Comparison of ENCODE assay signal across 17 cellular contexts in genomic region chr19:37333457-37333856, GRCh38. TPM values are rescaled to one million over a fixed set of nuclear protein-coding genes. Genes with fewer than 3 reads are reported as not detected.
DNase-seq lines count a peak whose midpoint lies in the region; FAIRE-seq and TF ChIP-seq lines count a peak whose summit lies in the region.
"Had no signal": no experiment of that assay in that cellular context is flagged by ENCODE, and none has a peak within 500 bp of the region (broad histone marks: within the 10 kb centered on the region; RNA-seq: fewer than 3 reads in every experiment).

No MANE protein-coding gene starts in this region.

- no peaks in the 10 kb centered on the region for H3K9me1 ChIP-seq in endothelial cell of umbilical vein (replicated peaks; ENCODE audit: control insufficient read depth, extremely low read depth, insufficient read depth, low read length)

- H3K27me3 ChIP-seq in endothelial cell of umbilical vein (ENCODE audit: control insufficient read depth in 2 of 2, insufficient read depth in 2 of 2, low read length in 2 of 2) (no peaks in the 10 kb centered on the region), neural progenitor cell (no peaks in the 10 kb centered on the region), BE2C (no peaks in the 10 kb centered on the region), MM.1S (replicated peaks; ENCODE audit: insufficient read depth, low read length) (no peaks in the 10 kb centered on the region)
- H3K27me3 ChIP-seq: neutrophil, upper lobe of left lung had no signal

- H2AFZ ChIP-seq in endothelial cell of umbilical vein (ENCODE audit: low read depth, low read length), result no peak overlapping the region
- no peak overlapping the region for H2AFZ ChIP-seq in neural progenitor cell (replicated peaks)
- H2AFZ ChIP-seq in MM.1S (ENCODE audit: low read length), result no peak overlapping the region
- H2AFZ ChIP-seq: PC-9 had no signal

- no peak overlapping the region for H3K27ac Mint-ChIP-seq in neural progenitor cell

- peaks cover 11% of the 10 kb centered on the region for H3K27me3 Mint-ChIP-seq in neural progenitor cell (ENCODE audit: insufficient read depth, low read depth)

- H3K4me3 ChIP-seq in endothelial cell of umbilical vein (replicated peaks in 1 of 3; ENCODE audit: insufficient read depth in 1 of 3, low read depth in 1 of 3, low read length in 3 of 3) (no peak overlapping the region), neural progenitor cell (no peak overlapping the region), BE2C (ENCODE audit: low read depth, low read length) (no peak overlapping the region), MM.1S (ENCODE audit: low read length) (no peak overlapping the region)

- H3F3A ChIP-seq in neural progenitor cell (ENCODE audit: low read depth) (no peaks in the 10 kb centered on the region), MM.1S (ENCODE audit: insufficient read depth, low read length) (no peaks in the 10 kb centered on the region)

- no peak overlapping the region for H3K9ac ChIP-seq in endothelial cell of umbilical vein (replicated peaks; ENCODE audit: extremely low read depth, insufficient read depth, low read length)
- H3K9ac ChIP-seq in neural progenitor cell, result no peak overlapping the region
- no peak overlapping the region for H3K9ac ChIP-seq in MM.1S (ENCODE audit: low read length)

- POLR2A ChIA-PET in endothelial cell of umbilical vein (lab: Charles Lee), result no interaction called here

- H3K4me2 ChIP-seq in endothelial cell of umbilical vein (ENCODE audit: insufficient read depth, low read length) (peak overlapping the region; percentile 84), neural progenitor cell (no peak overlapping the region), MM.1S (ENCODE audit: low read depth, low read length) (no peak overlapping the region)

- H3K4me1 ChIP-seq in endothelial cell of umbilical vein (ENCODE audit: control insufficient read depth, extremely low read depth, insufficient read depth, low read length), result peaks cover 19% of the 10 kb centered on the region
- no peaks in the 10 kb centered on the region for H3K4me1 ChIP-seq in neural progenitor cell
- no peaks in the 10 kb centered on the region for H3K4me1 ChIP-seq in BE2C
- no peaks in the 10 kb centered on the region for H3K4me1 ChIP-seq in MM.1S (ENCODE audit: low read length)

- H3K4me3 Mint-ChIP-seq in neural progenitor cell, result peak overlapping the region; percentile 93

- H3K27ac ChIP-seq in endothelial cell of umbilical vein (ENCODE audit: insufficient read depth, low read depth, low read length) (no peak overlapping the region), neural progenitor cell (no peak overlapping the region), MM.1S (ENCODE audit: low read length) (no peak overlapping the region)
- H3K27ac ChIP-seq: neutrophil, PC-9 had no signal

- intact Hi-C loops in endothelial cell of umbilical vein (cut with micrococcal nuclease), result loop anchor here (5.0 to 10.0 kb wide), 2 partner anchors 119 to 416 kb away; partner anchors contain the start of genes ZNF383, ZNF568, ZNF585B and ZNF829

- no peaks in the 10 kb centered on the region for H4K20me1 ChIP-seq in endothelial cell of umbilical vein (replicated peaks; ENCODE audit: control insufficient read depth, extremely low read depth, insufficient read depth, low read length)
- no peaks in the 10 kb centered on the region for H4K20me1 ChIP-seq in neural progenitor cell (ENCODE audit: low read depth)
- H4K20me1 ChIP-seq in MM.1S (ENCODE audit: insufficient read depth, low read length), result no peaks in the 10 kb centered on the region

- H3K36me3 ChIP-seq in endothelial cell of umbilical vein (ENCODE audit: control insufficient read depth in 2 of 2, extremely low read depth in 1 of 2, insufficient read depth in 2 of 2, low read length in 2 of 2), result peaks cover 0 to 10% of the 10 kb centered on the region in 2 experiments
- H3K36me3 ChIP-seq in neural progenitor cell, result no peaks in the 10 kb centered on the region
- H3K36me3 ChIP-seq in BE2C, result peaks cover 12% of the 10 kb centered on the region
- no peaks in the 10 kb centered on the region for H3K36me3 ChIP-seq in MM.1S (replicated peaks; ENCODE audit: insufficient read depth, low read length)

- no peaks in the 10 kb centered on the region for H3K9me2 ChIP-seq in MM.1S (replicated peaks; ENCODE audit: insufficient read depth, low read length)

- BruUV-seq in endothelial cell of umbilical vein (replicated peaks; lab: Mats Ljungman, UMichigan), result no TSS peak

- H3K9me3 ChIP-seq in endothelial cell of umbilical vein (replicated peaks; ENCODE audit: control insufficient read depth, insufficient read depth, low read length), result no peaks in the 10 kb centered on the region
- H3K9me3 ChIP-seq in neural progenitor cell (ENCODE audit: low read depth), result no peaks in the 10 kb centered on the region
- no peaks in the 10 kb centered on the region for H3K9me3 ChIP-seq in BE2C
- no peaks in the 10 kb centered on the region for H3K9me3 ChIP-seq in MM.1S (replicated peaks; ENCODE audit: insufficient read depth, low read length)

- CTCF ChIA-PET in endothelial cell of umbilical vein (lab: Charles Lee), result no interaction called here

- H3K36me3 Mint-ChIP-seq in neural progenitor cell, result peaks cover 68% of the 10 kb centered on the region

- TF ChIP-seq CTCF in endothelial cell of umbilical vein (IDR thresholded peaks at IDR 0.05; ENCODE audit: extremely low read depth in 1 of 2, insufficient read depth in 1 of 2, low read depth in 1 of 2, low read length in 2 of 2) (no peak), neural progenitor cell (IDR thresholded peaks at IDR 0.05) (no peak), BE2C (IDR thresholded peaks at IDR 0.05; ENCODE audit: low read depth, low read length) (no peak), MM.1S (IDR thresholded peaks at IDR 0.05; ENCODE audit: low read length) (no peak)

- peaks cover 11% of the 10 kb centered on the region for H3K4me1 Mint-ChIP-seq in neural progenitor cell

- H3K79me2 ChIP-seq in endothelial cell of umbilical vein (ENCODE audit: control insufficient read depth, insufficient read depth, low read length) (peaks cover 6% of the 10 kb centered on the region), neural progenitor cell (ENCODE audit: low read depth) (peaks cover 39% of the 10 kb centered on the region), MM.1S (ENCODE audit: low read length) (no peaks in the 10 kb centered on the region)

- peak; percentile 18 for DNase-seq in NCI-H2029 (lab: John Stamatoyannopoulos, UW)
- DNase-seq in NCI-H2029 treated with DMSO at 0.1 percent for 48 hours (lab: John Stamatoyannopoulos, UW), result no peak
- peak; percentile 35 for DNase-seq in HT1080 (ENCODE audit: low read depth)
- peak; percentile 42 for DNase-seq in endothelial cell of umbilical vein (ENCODE audit: low read depth, low spot score)
- DNase-seq in neural progenitor cell (ENCODE audit: low spot score), result no peak
- no peak for DNase-seq in BE2C
- no peak for DNase-seq in MM.1S
- DNase-seq in NCI-H187 (lab: John Stamatoyannopoulos, UW), result no peak
- DNase-seq: DMS53, NCI-H1092, NCI-H446, PC-9 had no signal

- dilution Hi-C loops in endothelial cell of umbilical vein (cut with MboI; ENCODE audit: extremely low pct_ligation_motif_present, low sequenced_read_pairs), result no loop called here

- no peak for TF ChIP-seq POLR2A in endothelial cell of umbilical vein (IDR thresholded peaks at IDR 0.05; ENCODE audit: low read depth, low read length)

- H3K9me3 Mint-ChIP-seq in neural progenitor cell, result peaks cover 44% of the 10 kb centered on the region

- no peak for FAIRE-seq in endothelial cell of umbilical vein (lab: Jason Lieb, UNC)
- FAIRE-seq: A204.1, GM19239, H1 had no signal

TF ChIP-seq in endothelial cell of umbilical vein, 7 proteins besides CTCF, POLR2A, EP300 and RAD21:
- TF ChIP-seq FOS (IDR thresholded peaks at IDR 0.05; ENCODE audit: borderline replicate concordance, insufficient read depth, low read length), result peak; percentile 12
- no peak for TF ChIP-seq MAX (IDR thresholded peaks at IDR 0.05; ENCODE audit: insufficient read depth, insufficient read length)
- peak; percentile 56 for TF ChIP-seq JUN (IDR thresholded peaks at IDR 0.05; ENCODE audit: borderline replicate concordance, insufficient read depth, insufficient read length, low read depth)
- no peak for TF ChIP-seq MYC (IDR thresholded peaks at IDR 0.05; ENCODE audit: low read depth, low read length)
- TF ChIP-seq POLR2AphosphoS5 (IDR thresholded peaks at IDR 0.05; ENCODE audit: insufficient read depth, low read depth, low read length), result no peak

RNA-seq across cellular contexts. Expression of gene ZNF527, which starts 37.4 kb away (rescaled TPM):
- total RNA-seq in HT1080 (2014; rRNA removed; shearing (Covaris generic)), result 3.3 and 3.4 TPM in 2 replicates
- 2.3 and 2.9 TPM in 2 replicates for polyA plus RNA-seq in HT1080 (2015; cell fraction: cytosol; rRNA removed)
- 3.9 and 4.5 TPM in 2 replicates for polyA plus RNA-seq in HT1080 (2015; cell fraction: nucleus; rRNA removed)
- total RNA-seq in endothelial cell of umbilical vein (3.4 and 3.6 TPM in 2 replicates), neural progenitor cell (ENCODE audit: low replicate concordance) (7.1 and 8.6 TPM in 2 replicates)
- 1.7 and 2.9 TPM in 2 replicates for polyA plus RNA-seq in endothelial cell of umbilical vein
- polyA plus RNA-seq in endothelial cell of umbilical vein (2011; cell fraction: cytosol; rRNA removed), result 1.8 and 2.0 TPM in 2 replicates
- 3.8 and 4.1 TPM in 2 replicates for polyA plus RNA-seq in endothelial cell of umbilical vein (2011; cell fraction: nucleus; rRNA removed)
- polyA plus RNA-seq in endothelial cell of umbilical vein (2012), result 2.7 and 3.9 TPM in 2 replicates
- polyA minus RNA-seq in endothelial cell of umbilical vein, result 4.2 and 4.7 TPM in 2 replicates
- 3.3 TPM for polyA minus RNA-seq in endothelial cell of umbilical vein (2011; cell fraction: cytosol; rRNA and poly(A)+ RNA removed)
- polyA minus RNA-seq in endothelial cell of umbilical vein (2011; cell fraction: nucleus; rRNA and poly(A)+ RNA removed), result 3.8 and 4.0 TPM in 2 replicates
- 1.5 TPM for polyA plus RNA-seq in BE2C (2012; ENCODE audit: insufficient read depth, insufficient read length, low read depth)

Comparison
In these comparisons a context has a peak if more than half of its experiments do, and no peak if none do; other contexts are left out.
1. DNase-seq: peak in NCI-H2029 (single experiment), HT1080 (single experiment) and endothelial cell of umbilical vein (single experiment); none in NCI-H2029 treated with DMSO at 0.1 percent for 48 hours (single experiment), neural progenitor cell (single experiment), BE2C (single experiment), MM.1S (single experiment) and NCI-H187 (0 of 2).